In the genomic region with DNA sequence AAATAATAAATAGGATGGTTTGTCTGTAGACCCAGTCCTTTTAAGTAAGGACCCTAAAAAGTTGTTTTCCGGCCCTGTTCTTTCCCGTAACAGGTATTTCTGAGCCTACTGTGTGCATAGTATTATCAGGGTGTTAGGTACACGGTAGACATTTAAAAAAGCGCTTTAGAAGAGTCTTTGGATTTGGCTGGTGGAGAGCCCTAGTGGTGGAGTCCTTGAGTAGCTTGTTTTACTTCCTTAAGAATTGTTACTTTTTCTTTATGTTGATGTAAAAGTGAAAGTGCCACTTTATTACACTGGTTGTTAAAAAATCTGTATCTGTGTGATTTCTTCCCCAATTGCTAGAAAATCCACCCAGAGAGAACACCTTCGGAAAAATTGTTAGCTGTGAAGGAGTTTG, we compare ENCODE assay signal across 21 cellular contexts. TPM values are rescaled to one million over a fixed set of nuclear protein-coding genes. Genes with fewer than 3 reads are reported as not detected.
DNase-seq lines count a peak whose midpoint lies in the region; ATAC-seq, FAIRE-seq and TF ChIP-seq lines count a peak whose summit lies in the region.
"Had no signal": no experiment of that assay in that cellular context is flagged by ENCODE, and none has a peak within 500 bp of the region (broad histone marks: within the 10 kb centered on the region; RNA-seq: fewer than 3 reads in every experiment).

No MANE protein-coding gene starts in this region.

- H4K20me1 ChIP-seq in H1 (replicated peaks in 1 of 2; ENCODE audit: control insufficient read depth in 1 of 2, insufficient read depth in 2 of 2, low read length in 2 of 2) = peaks cover 0 to 2% of the 10 kb centered on the region in 2 experiments

- no peak overlapping the region for H4K91ac ChIP-seq in H1 (replicated peaks; ENCODE audit: insufficient read length, low read length)

- H3K9me3 Mint-ChIP-seq in neural crest cell = no peaks in the 10 kb centered on the region
- H3K9me3 Mint-ChIP-seq: activated CD8-positive, alpha-beta T cell treated with anti-CD3 and anti-CD28 coated beads for 36 hours; naive B cell had no signal

- no peak overlapping the region; the same call in 1 of the 2 replicates for H2BK12ac ChIP-seq in H1 (ENCODE audit: low read depth, low read length)

- ATAC-seq in HG03469 (IDR thresholded peaks at IDR 0.05; ENCODE audit: unreplicated experiment) (no peak), HG03108 (IDR thresholded peaks at IDR 0.05; ENCODE audit: unreplicated experiment) (no peak)
- ATAC-seq: activated CD8-positive, alpha-beta T cell treated with anti-CD3 and anti-CD28 coated beads for 36 hours; left colon had no signal

- peaks cover 54% of the 10 kb centered on the region for H3K4me1 Mint-ChIP-seq in neural crest cell

- TF ChIP-seq CTCF in GM12864 (IDR thresholded peaks at IDR 0.05; ENCODE audit: low read depth, low read length, missing control alignments) (peak; percentile 37), H1 (IDR thresholded peaks at IDR 0.05; ENCODE audit: control extremely low read depth in 1 of 3, insufficient read depth in 1 of 3, low read depth in 1 of 3, low read length in 3 of 3) (peak in 1 of 3 experiments; percentile 23; a peak in 1 of 4 replicates), neural crest cell (conservative IDR thresholded peaks at IDR 0.05) (peak; percentile 29)

- no peak overlapping the region for H2BK120ac ChIP-seq in H1 (replicated peaks; ENCODE audit: low read depth, low read length)

- DNase-seq in GM12864 (ENCODE audit: low read depth) (no peak), Kasumi-1 (lab: John Stamatoyannopoulos, UW) (peak; percentile 15 to 23), H1 (ENCODE audit: low read depth in 1 of 2, low spot score in 2 of 2) (no peak), neural crest cell (ENCODE audit: low read depth, low spot score) (no peak), GOT3 (lab: John Stamatoyannopoulos, UW) (no peak)
- DNase-seq in central memory CD4-positive, alpha-beta T cell = no peak
- DNase-seq: activated CD8-positive, alpha-beta T cell treated with anti-CD3 and anti-CD28 coated beads for 36 hours; activated gamma-delta T cell; head of caudate nucleus; left colon; naive B cell; NCI-H1105 treated with DMSO at 0.1 percent for 48 hours; NCI-H226; stimulated activated CD4-positive, alpha-beta T cell treated with anti-CD3 and anti-CD28 coated beads, Interleukin-2, amount 100 ng/mL, for 24 hours; stimulated activated CD8-positive, alpha-beta memory T cell treated with anti-CD3 and anti-CD28 coated beads, Interleukin-4, amount 100 ng/mL, for 48 hours; thyroid gland had no signal

- no peak for TF ChIP-seq POLR2A in H1 (IDR thresholded peaks at IDR 0.05; ENCODE audit: control extremely low read depth in 1 of 2, low read depth in 2 of 2, low read length in 2 of 2)

- peaks cover 3 to 17% (median 10%) of the 10 kb centered on the region in 4 experiments; a peak in 6 of 7 replicates for H3K4me1 ChIP-seq in H1 (replicated peaks in 1 of 4; ENCODE audit: control insufficient read depth in 3 of 4, insufficient read depth in 4 of 4, low read length in 3 of 4)
- H3K4me1 ChIP-seq: thyroid gland had no signal

- no peak overlapping the region for H3K4ac ChIP-seq in H1 (replicated peaks; ENCODE audit: insufficient read length, low read depth, low read length)

- no peak overlapping the region for H2AFZ ChIP-seq in H1 (ENCODE audit: low read length)

- no peak overlapping the region for H2BK15ac ChIP-seq in H1 (ENCODE audit: low read length)

- H2BK5ac ChIP-seq in H1 (ENCODE audit: low read depth, low read length) = no peak overlapping the region

- peaks cover 31% of the 10 kb centered on the region for H3K36me3 Mint-ChIP-seq in neural crest cell (ENCODE audit: low read depth)

- H3K23ac ChIP-seq in H1 (ENCODE audit: insufficient read length) = no peak overlapping the region

- no peak overlapping the region for H4K8ac ChIP-seq in H1 (ENCODE audit: extremely low read depth, insufficient read depth, low read length)

- TF ChIP-seq EP300 in H1 (IDR thresholded peaks at IDR 0.05; ENCODE audit: borderline replicate concordance in 1 of 2, low read depth in 2 of 2, low read length in 2 of 2) = no peak

- 20% methylated on average over 5 of the region's 5 CpGs; no CpG with 5 or more reads in 1 of the 2 experiments for WGBS in H1 (ENCODE audit: extremely low coverage in 1 of 2, insufficient coverage in 1 of 2, insufficient read length in 1 of 2, insufficient replicate concordance in 2 of 2, low coverage in 1 of 2, low lambda C conversion rate in 2 of 2, missing lambda C conversion rate in 1 of 2), 2 experiments

- no peak overlapping the region for H3K14ac ChIP-seq in H1 (ENCODE audit: insufficient read length)

- no peak overlapping the region for H3K27ac Mint-ChIP-seq in neural crest cell (ENCODE audit: unreplicated experiment)
- H3K27ac Mint-ChIP-seq: activated CD8-positive, alpha-beta T cell treated with anti-CD3 and anti-CD28 coated beads for 36 hours had no signal

- H3K56ac ChIP-seq in H1 (replicated peaks; ENCODE audit: insufficient read length, low read depth, low read length) = no peak overlapping the region

- no peaks in the 10 kb centered on the region for H3K27me3 Mint-ChIP-seq in neural crest cell (ENCODE audit: low read depth)
- H3K27me3 Mint-ChIP-seq: activated CD8-positive, alpha-beta T cell treated with anti-CD3 and anti-CD28 coated beads for 36 hours; naive B cell had no signal

- H3K4me3 Mint-ChIP-seq in neural crest cell = no peak overlapping the region
- H3K4me3 Mint-ChIP-seq: activated CD8-positive, alpha-beta T cell treated with anti-CD3 and anti-CD28 coated beads for 36 hours; naive B cell had no signal

- CTCF ChIA-PET in H1 (lab: Charles Lee; ENCODE audit: partially characterized antibody) = interaction anchor here (0.7 to 12.6 kb wide), 21 partner anchors 11 to 322 kb away, joined by 3 to 262 read pairs (median 5); no protein-coding TSS in a partner anchor

- H3K79me2 ChIP-seq in H1 (ENCODE audit: control insufficient read depth in 1 of 2, insufficient read depth in 2 of 2, low read length in 2 of 2) = no peaks in the 10 kb centered on the region

- H3K18ac ChIP-seq in H1 (ENCODE audit: extremely low read depth, low read length) = no peak overlapping the region

- H3K9ac ChIP-seq in H1 (replicated peaks in 1 of 4; ENCODE audit: extremely low read depth in 1 of 4, low read depth in 3 of 4, low read length in 3 of 4) = no peak overlapping the region

- FAIRE-seq in H1 (lab: Jason Lieb, UNC) = no peak
- FAIRE-seq: bronchial epithelial cell, GM12892 had no signal

- H3K79me1 ChIP-seq in H1 (ENCODE audit: low read depth, low read length) = no peaks in the 10 kb centered on the region

- no peaks in the 10 kb centered on the region for H3K9me3 ChIP-seq in H1 (ENCODE audit: insufficient read depth in 2 of 2, low read depth in 1 of 2, low read length in 1 of 2)
- H3K9me3 ChIP-seq: thyroid gland had no signal

- peak overlapping the region; percentile 33 to 55; a peak in 3 of 4 replicates for H3K4me2 ChIP-seq in H1 (ENCODE audit: insufficient read depth in 1 of 2, low read depth in 2 of 2, low read length in 2 of 2)

- no peaks in the 10 kb centered on the region; a peak in 1 of 8 replicates for H3K36me3 ChIP-seq in H1 (ENCODE audit: control insufficient read depth in 2 of 4, insufficient read depth in 4 of 4, low read length in 3 of 4)

- H3K23me2 ChIP-seq in H1 (ENCODE audit: low read depth, low read length) = no peaks in the 10 kb centered on the region

- H4K5ac ChIP-seq in H1 (ENCODE audit: insufficient read length, low read depth, low read length) = no peak overlapping the region

- POLR2A ChIA-PET in H1 (lab: Charles Lee; ENCODE audit: partially characterized antibody) = interaction anchor here (0.6 to 2.9 kb wide), 13 partner anchors 9 to 437 kb away, joined by 3 to 15 read pairs (median 5); partner anchors contain the start of gene SMYD2

- H2AK5ac ChIP-seq in H1 (ENCODE audit: low read depth, low read length) = no peak overlapping the region; the same call in 1 of the 2 replicates

- peaks cover 20 to 46% (median 41%) of the 10 kb centered on the region in 4 experiments; a peak in 6 of 7 replicates for H3K27me3 ChIP-seq in H1 (replicated peaks in 1 of 4; ENCODE audit: control insufficient read depth in 3 of 4, extremely low read depth in 1 of 4, insufficient read depth in 3 of 4, low read length in 3 of 4)
- H3K27me3 ChIP-seq: thyroid gland had no signal

- H3K4me3 ChIP-seq in GM12864 (ENCODE audit: low read depth, low read length) (no peak overlapping the region; the same call in 1 of the 2 replicates), H1 (ENCODE audit: extremely low read depth in 1 of 4, insufficient read depth in 2 of 4, low read depth in 3 of 4, low read length in 4 of 4) (peak overlapping the region in 1 of 4 experiments; percentile 45; a peak in 2 of 8 replicates)
- H3K4me3 ChIP-seq: SK-N-MC, thyroid gland had no signal

- H2BK20ac ChIP-seq in H1 (ENCODE audit: low read length) = no peak overlapping the region

- no peak for TF ChIP-seq RAD21 in H1 (IDR thresholded peaks at IDR 0.05 in 1 of 2, conservative IDR thresholded peaks at IDR 0.05 in 1 of 2; ENCODE audit: low read depth in 2 of 2, low read length in 2 of 2)

- no peak overlapping the region for H3K27ac ChIP-seq in H1 (ENCODE audit: low read depth, low read length)
- H3K27ac ChIP-seq: SK-N-MC, thyroid gland had no signal

TF ChIP-seq in H1, 55 proteins besides CTCF, POLR2A, EP300 and RAD21:
- TF ChIP-seq HDAC2 (IDR thresholded peaks at IDR 0.05; ENCODE audit: borderline replicate concordance in 1 of 2, low read depth in 2 of 2, low read length in 2 of 2) = no peak
- TF ChIP-seq HDAC6 (IDR thresholded peaks at IDR 0.05; ENCODE audit: low read depth, low read length) = no peak
- TF ChIP-seq MAFK (IDR thresholded peaks at IDR 0.05; ENCODE audit: low read depth, low read length) = no peak
- no peak for TF ChIP-seq EZH2 (IDR thresholded peaks at IDR 0.05; ENCODE audit: low read depth, low read length, severe bottlenecking)
- TF ChIP-seq SIRT6 (IDR thresholded peaks at IDR 0.05; ENCODE audit: low read length) = no peak
- no peak for TF ChIP-seq CBX8 (IDR thresholded peaks at IDR 0.05; ENCODE audit: borderline replicate concordance, low read depth, low read length)
- TF ChIP-seq BACH1 (IDR thresholded peaks at IDR 0.05; ENCODE audit: low read length) = no peak

RNA-seq across cellular contexts. Expression of gene SMYD2, which starts 36.8 kb away (rescaled TPM):
- 4.4 and 5.2 TPM in 2 replicates for total RNA-seq in H1 (2021; fragmentation: NEBNext Ultra II Directional; extraction: Animal tissue kit (Norgen Biotek cat#: 25700))
- polyA plus RNA-seq in H1 (2011; rRNA removed) = 1.6 and 3.0 TPM in 2 replicates
- polyA plus RNA-seq in H1 (2011; cell fraction: cytosol; rRNA removed) = 3.4 TPM
- polyA plus RNA-seq in H1 (2011; cell fraction: nucleus; rRNA removed) = 3.5 TPM
- polyA plus RNA-seq in H1 (2012, experiment 1 of 2) = 3.9 to 9.8 TPM (median 4.9 TPM) in 4 replicates
- 3.1 TPM for polyA plus RNA-seq in H1 (2012, experiment 2 of 2)
- 3.2 TPM for polyA plus RNA-seq in H1 (2013, experiment 1 of 2)
- polyA plus RNA-seq in H1 (2013, experiment 2 of 2) = 3.3 TPM
- polyA minus RNA-seq in H1 (2011; rRNA and poly(A)+ RNA removed) = 4.1 and 4.3 TPM in 2 replicates
- 2.3 TPM for polyA minus RNA-seq in H1 (2011; cell fraction: cytosol; rRNA and poly(A)+ RNA removed)
- polyA minus RNA-seq in H1 (2011; cell fraction: nucleus; rRNA and poly(A)+ RNA removed) = 3.4 TPM
- 59.3 and 62.9 TPM in 2 replicates for total RNA-seq in neural crest cell

Comparison
In these comparisons a context has a peak if more than half of its experiments do, and no peak if none do; other contexts are left out.
1. DNase-seq: peak in Kasumi-1 (2 of 2); none in GM12864 (single experiment), H1 (0 of 2), neural crest cell (single experiment), central memory CD4-positive, alpha-beta T cell (single experiment) and GOT3 (single experiment).